In genomic region chr2:85418132-85419008, GRCh38 we compare ENCODE assay signal across 8 cellular contexts. TPM values are rescaled to one million over a fixed set of nuclear protein-coding genes. Genes with fewer than 3 reads are reported as not detected.
DNase-seq lines count a peak whose midpoint lies in the region; ATAC-seq lines count a peak whose summit lies in the region.

SH2D6 (plus strand) TSS chr2:85418714; CDS start chr2:85429466, 10,752 bp downstream.

- peaks cover 58% of the 10 kb centered on the region for H3K4me1 Mint-ChIP-seq in activated CD8-positive, alpha-beta T cell treated with anti-CD3 and anti-CD28 coated beads, Interleukin-2, amount 10 ng/mL, durations not matched to agents 7 days and 5 days (ENCODE audit: low read depth)

- H3K36me3 Mint-ChIP-seq in activated CD8-positive, alpha-beta T cell treated with anti-CD3 and anti-CD28 coated beads, Interleukin-2, amount 10 ng/mL, durations not matched to agents 7 days and 5 days (ENCODE audit: low read depth) = no peaks in the 10 kb centered on the region

- POLR2A ChIA-PET in activated CD8-positive, alpha-beta T cell treated with anti-CD3 and anti-CD28 coated beads, Interleukin-2, amount 10 ng/mL, durations not matched to agents 7 days and 5 days (lab: Charles Lee) = interaction anchor here (0.6 to 3.9 kb wide), 12 partner anchors 10 to 142 kb away, joined by 3 to 61 read pairs (median 5); partner anchors contain the start of gene MAT2A

- H3K27me3 Mint-ChIP-seq in activated CD8-positive, alpha-beta T cell treated with anti-CD3 and anti-CD28 coated beads, Interleukin-2, amount 10 ng/mL, durations not matched to agents 7 days and 5 days (ENCODE audit: low read depth) = no peaks in the 10 kb centered on the region

- H3K4me3 Mint-ChIP-seq in activated CD8-positive, alpha-beta T cell treated with anti-CD3 and anti-CD28 coated beads, Interleukin-2, amount 10 ng/mL, durations not matched to agents 7 days and 5 days = peak within 1 kb of the TSS; percentile 93

- CTCF ChIA-PET in activated CD8-positive, alpha-beta T cell treated with anti-CD3 and anti-CD28 coated beads, Interleukin-2, amount 10 ng/mL, durations not matched to agents 7 days and 5 days (lab: Charles Lee) = interaction anchor here (0.8 to 8.1 kb wide), 17 partner anchors 11 to 219 kb away, joined by 3 to 263 read pairs (median 12); partner anchors contain the start of genes GGCX and MAT2A

- ATAC-seq in GM19324 (IDR thresholded peaks at IDR 0.05; ENCODE audit: low FRiP score, unreplicated experiment) (peak; percentile 88), HG03442 (IDR thresholded peaks at IDR 0.05; ENCODE audit: unreplicated experiment) (peak; percentile 80)
- ATAC-seq in activated CD8-positive, alpha-beta T cell treated with anti-CD3 and anti-CD28 coated beads, Interleukin-2, amount 10 ng/mL, durations not matched to agents 7 days and 5 days = peak; percentile 86

- H3K9me3 Mint-ChIP-seq in activated CD8-positive, alpha-beta T cell treated with anti-CD3 and anti-CD28 coated beads, Interleukin-2, amount 10 ng/mL, durations not matched to agents 7 days and 5 days (ENCODE audit: insufficient read depth) = no peaks in the 10 kb centered on the region

- peak within 1 kb of the TSS; percentile 99 for H3K27ac Mint-ChIP-seq in activated CD8-positive, alpha-beta T cell treated with anti-CD3 and anti-CD28 coated beads, Interleukin-2, amount 10 ng/mL, durations not matched to agents 7 days and 5 days

- DNase-seq in CD1c-positive myeloid dendritic cell (ENCODE audit: extremely low spot score) (peak; percentile 84), NCI-H774 (lab: John Stamatoyannopoulos, UW) (peak; percentile 73), medulla oblongata (ENCODE audit: extremely low spot score) (peak; percentile 87)
- peak; percentile 88 for DNase-seq in activated CD8-positive, alpha-beta T cell treated with anti-CD3 and anti-CD28 coated beads, Interleukin-2, amount 10 ng/mL, durations not matched to agents 7 days and 5 days
- DNase-seq in effector CD4-positive, alpha-beta T cell = peak; percentile 79
- peak; percentile 72 to 81 (median 76) for DNase-seq in stimulated activated CD4-positive, alpha-beta T cell treated with anti-CD3 and anti-CD28 coated beads, TNF-alpha, amount 100 ng/mL, for 48 hours (ENCODE audit: low read depth in 3 of 3)

RNA-seq across cellular contexts. Expression of gene SH2D6, which starts in this region (rescaled TPM):
- under 1 TPM; 0.61 to 0.73 TPM for total RNA-seq in activated CD8-positive, alpha-beta T cell treated with anti-CD3 and anti-CD28 coated beads, Interleukin-2, amount 10 ng/mL, durations not matched to agents 7 days and 5 days

Comparison
In these comparisons a context has a peak if more than half of its experiments do, and no peak if none do; other contexts are left out.
1. Peak in every context shown above with its lines: DNase-seq and ATAC-seq.
2. Peak in DNase-seq and ATAC-seq in activated CD8-positive, alpha-beta T cell treated with anti-CD3 and anti-CD28 coated beads, Interleukin-2, amount 10 ng/mL, durations not matched to agents 7 days and 5 days; RNA of the gene not detected or under 1 TPM.